Comparison of ENCODE assay signal across 19 cellular contexts in the genomic region with DNA sequence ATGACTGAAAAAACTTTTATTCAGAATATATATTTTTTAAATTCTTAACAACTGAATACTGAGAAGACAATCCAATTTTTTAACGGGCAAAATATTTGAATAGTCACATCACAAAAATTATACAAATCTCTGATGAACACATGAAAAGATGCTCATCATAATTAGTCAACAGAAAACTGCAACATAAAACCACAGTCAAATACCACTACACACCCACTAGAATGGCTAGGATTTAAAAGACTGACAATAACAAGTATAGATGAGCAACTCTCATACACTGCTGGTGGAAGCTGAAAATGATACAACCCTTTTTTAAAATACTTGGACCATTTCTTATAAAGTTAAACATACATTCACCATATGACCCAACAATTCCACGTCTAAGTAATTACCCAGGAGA.
"Had no signal": no experiment of that assay in that cellular context is flagged by ENCODE, and none has a peak within 500 bp of the region (broad histone marks: within the 10 kb centered on the region; RNA-seq: fewer than 3 reads in every experiment).

No MANE protein-coding gene starts in this region.

- H3K9me3 Mint-ChIP-seq: activated CD8-positive, alpha-beta T cell treated with anti-CD3 and anti-CD28 coated beads for 36 hours had no signal

- H3K36me3 Mint-ChIP-seq: mesothelial cell of epicardium had no signal

- H3K4me3 ChIP-seq: coronary artery, upper lobe of left lung had no signal

- H3K27ac Mint-ChIP-seq: activated CD4-positive, alpha-beta T cell treated with anti-CD3 and anti-CD28 coated beads for 36 hours; activated CD8-positive, alpha-beta T cell treated with anti-CD3 and anti-CD28 coated beads for 36 hours; activated T-helper 1 cell treated with anti-CD3 and anti-CD28 coated beads, Interleukin-12 subunit alpha, Interleukin-12 subunit beta, Interleukin-2, Interleukin-4 antibody, amounts not matched to agents 30 ng/mL and 10 ng/mL and 1 ng/mL, durations not matched to agents 14 hours and 24 hours and 36 hours; mesothelial cell of epicardium; naive B cell; progenitor cell of endocrine pancreas; T-cell had no signal

- H3K4me3 Mint-ChIP-seq: activated CD4-positive, alpha-beta T cell treated with anti-CD3 and anti-CD28 coated beads for 36 hours; activated CD8-positive, alpha-beta T cell treated with anti-CD3 and anti-CD28 coated beads for 36 hours; activated T-helper 1 cell treated with anti-CD3 and anti-CD28 coated beads, Interleukin-12 subunit alpha, Interleukin-12 subunit beta, Interleukin-2, Interleukin-4 antibody, amounts not matched to agents 30 ng/mL and 10 ng/mL and 1 ng/mL, durations not matched to agents 14 hours and 24 hours and 36 hours; mesothelial cell of epicardium; naive B cell; T-cell had no signal

- H3K4me1 ChIP-seq: upper lobe of left lung had no signal

- DNase-seq: activated CD4-positive, alpha-beta T cell treated with anti-CD3 and anti-CD28 coated beads for 36 hours; activated CD8-positive, alpha-beta memory T cell treated with anti-CD3 and anti-CD28 coated beads, Interleukin-2, amount 50 U/mL, for 48 hours; activated CD8-positive, alpha-beta T cell treated with anti-CD3 and anti-CD28 coated beads for 36 hours; activated naive CD4-positive, alpha-beta T cell treated with Interleukin-2 at 50 U/mL for 16 hours; caudate nucleus; effector CD8-positive, alpha-beta T cell; hippocampal formation; kidney glomerular epithelial cell; naive B cell; right cardiac atrium; stimulated activated CD4-positive, alpha-beta T cell treated with anti-CD3 and anti-CD28 coated beads, Interleukin-2, amount 100 ng/mL, for 24 hours; stimulated activated naive CD4-positive, alpha-beta T cell treated with Interleukin-2 at 50 U/mL for 16 hours; T-cell; upper lobe of left lung; WERI-Rb-1 had no signal

- ATAC-seq: activated CD4-positive, alpha-beta T cell treated with anti-CD3 and anti-CD28 coated beads for 36 hours; activated CD8-positive, alpha-beta T cell treated with anti-CD3 and anti-CD28 coated beads for 36 hours; right cardiac atrium; T-cell had no signal

- H3K36me3 ChIP-seq: upper lobe of left lung, WERI-Rb-1 had no signal

- H3K4me1 Mint-ChIP-seq: mesothelial cell of epicardium had no signal

- H3K27ac ChIP-seq: coronary artery, upper lobe of left lung, WERI-Rb-1 had no signal

- H3K27me3 ChIP-seq: upper lobe of left lung had no signal

- H3K9me3 ChIP-seq: upper lobe of left lung had no signal

- H3K27me3 Mint-ChIP-seq: naive B cell, progenitor cell of endocrine pancreas, T-cell had no signal
